In the genomic region with DNA sequence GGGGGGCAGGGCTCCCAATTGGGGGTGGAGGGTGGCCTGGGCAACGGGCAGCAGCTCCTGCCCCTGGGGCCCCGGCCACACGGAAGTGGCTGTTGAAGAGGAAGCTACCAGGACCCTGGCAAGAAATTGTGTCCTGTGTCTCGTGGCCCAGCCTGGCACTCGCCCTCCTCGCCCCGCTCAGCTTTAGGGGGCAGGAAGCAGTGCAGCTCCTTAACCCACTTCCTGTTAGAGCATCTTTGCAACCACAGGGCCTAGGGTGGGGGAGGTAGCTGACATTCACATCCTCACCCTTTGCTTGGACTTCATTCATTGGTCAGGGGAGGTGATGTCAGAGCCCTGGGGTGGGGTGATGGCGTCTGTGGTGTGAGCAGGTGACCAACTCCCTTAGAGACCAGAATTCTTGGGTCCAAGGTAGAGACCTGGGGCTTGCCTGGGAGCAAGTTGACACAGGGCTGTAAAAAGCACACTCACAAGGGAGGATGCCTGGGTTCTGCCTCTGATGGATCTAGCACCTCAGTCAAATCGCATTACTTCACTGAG, we compare ENCODE assay signal across 7 cellular contexts. TPM values are rescaled to one million over a fixed set of nuclear protein-coding genes. Genes with fewer than 3 reads are reported as not detected.
DNase-seq lines count a peak whose midpoint lies in the region; ATAC-seq and TF ChIP-seq lines count a peak whose summit lies in the region.

TSS of gene ARHGAP30 (minus strand) at position 161 of the 540 bp plus-strand sequence. CDS start 267 bp downstream, outside the sequence.

- peak; percentile 87 for ATAC-seq in GM19455 (IDR thresholded peaks at IDR 0.05; ENCODE audit: unreplicated experiment)
- peak; percentile 81 for ATAC-seq in HG03558 (IDR thresholded peaks at IDR 0.05; ENCODE audit: extremely low read depth, unreplicated experiment)
- peak; percentile 80 for ATAC-seq in effector memory CD8-positive, alpha-beta T cell (replicated peaks)
- peak in 1 of 2 donors; percentile 31 for ATAC-seq in gastrocnemius medialis
- peak; percentile 47 for ATAC-seq in aorta (ENCODE audit: low FRiP score)

- DNase-seq in activated CD4-positive, alpha-beta T cell treated with anti-CD3 and anti-CD28 coated beads, Interleukin-2, amount 10 ng/mL, durations not matched to agents 24 days and 14 days = peak; percentile 96
- peak; percentile 75 to 80 (median 77) for DNase-seq in effector memory CD8-positive, alpha-beta T cell
- DNase-seq in gastrocnemius medialis = peak; percentile 29 to 62
- peak; percentile 81 to 90 for DNase-seq in aorta
- DNase-seq in NCI-H524 (lab: John Stamatoyannopoulos, UW) = no peak

- peak within 1 kb of the TSS; percentile 99 for H3K4me3 Mint-ChIP-seq in activated CD4-positive, alpha-beta T cell treated with anti-CD3 and anti-CD28 coated beads, Interleukin-2, amount 10 ng/mL, durations not matched to agents 24 days and 14 days
- peak within 1 kb of the TSS; percentile 81 to 92 for H3K4me3 Mint-ChIP-seq in effector memory CD8-positive, alpha-beta T cell

- H3K27me3 ChIP-seq in gastrocnemius medialis (peaks cover 0 to 7% (median 0%) of the 10 kb centered on the region in 3 donors), aorta (ENCODE audit: control insufficient read depth in 1 of 2, insufficient read depth in 2 of 2, low read length in 1 of 2) (no peaks in the 10 kb centered on the region)

- no peak for TF ChIP-seq CTCF in gastrocnemius medialis (IDR thresholded peaks at IDR 0.05 in 4 of 5, conservative IDR thresholded peaks at IDR 0.05 in 1 of 5)

- H3K27me3 Mint-ChIP-seq in activated CD4-positive, alpha-beta T cell treated with anti-CD3 and anti-CD28 coated beads, Interleukin-2, amount 10 ng/mL, durations not matched to agents 24 days and 14 days = no peaks in the 10 kb centered on the region
- no peaks in the 10 kb centered on the region for H3K27me3 Mint-ChIP-seq in effector memory CD8-positive, alpha-beta T cell

- H3K4me1 Mint-ChIP-seq in activated CD4-positive, alpha-beta T cell treated with anti-CD3 and anti-CD28 coated beads, Interleukin-2, amount 10 ng/mL, durations not matched to agents 24 days and 14 days = peaks cover 51% of the 10 kb centered on the region
- peaks cover 35 to 44% of the 10 kb centered on the region in 2 donors for H3K4me1 Mint-ChIP-seq in effector memory CD8-positive, alpha-beta T cell (ENCODE audit: low read depth in 2 of 2)

- peak within 1 kb of the TSS in 1 of 4 donors; percentile 41 for H3K4me3 ChIP-seq in gastrocnemius medialis
- H3K4me3 ChIP-seq in aorta (ENCODE audit: low read length in 2 of 2) = no peak within 1 kb of the TSS

- H3K9me3 ChIP-seq in gastrocnemius medialis (no peaks in the 10 kb centered on the region), aorta (ENCODE audit: control insufficient read depth, low read length) (no peaks in the 10 kb centered on the region)

- H3K36me3 ChIP-seq in gastrocnemius medialis = no peaks in the 10 kb centered on the region
- H3K36me3 ChIP-seq in aorta (ENCODE audit: control insufficient read depth in 1 of 2, insufficient read depth in 2 of 2, low read length in 1 of 2) = no peaks in the 10 kb centered on the region

- H3K27ac Mint-ChIP-seq in activated CD4-positive, alpha-beta T cell treated with anti-CD3 and anti-CD28 coated beads, Interleukin-2, amount 10 ng/mL, durations not matched to agents 24 days and 14 days = peak within 1 kb of the TSS; percentile 97
- peak within 1 kb of the TSS; percentile 91 for H3K27ac Mint-ChIP-seq in effector memory CD8-positive, alpha-beta T cell

- no peaks in the 10 kb centered on the region for H3K9me3 Mint-ChIP-seq in activated CD4-positive, alpha-beta T cell treated with anti-CD3 and anti-CD28 coated beads, Interleukin-2, amount 10 ng/mL, durations not matched to agents 24 days and 14 days
- no peaks in the 10 kb centered on the region for H3K9me3 Mint-ChIP-seq in effector memory CD8-positive, alpha-beta T cell

- WGBS in aorta, 2 donors = 80 to 83% methylated on average over 9 of the region's 9 CpGs

- TF ChIP-seq POLR2A in gastrocnemius medialis (IDR thresholded peaks at IDR 0.05) = peak in 1 of 2 donors; percentile 25

- peaks cover 21% of the 10 kb centered on the region for H3K36me3 Mint-ChIP-seq in activated CD4-positive, alpha-beta T cell treated with anti-CD3 and anti-CD28 coated beads, Interleukin-2, amount 10 ng/mL, durations not matched to agents 24 days and 14 days (ENCODE audit: low read depth)
- peaks cover 39% of the 10 kb centered on the region for H3K36me3 Mint-ChIP-seq in effector memory CD8-positive, alpha-beta T cell (ENCODE audit: insufficient read depth)

- H3K4me1 ChIP-seq in gastrocnemius medialis = no peaks in the 10 kb centered on the region
- no peaks in the 10 kb centered on the region for H3K4me1 ChIP-seq in aorta (ENCODE audit: control insufficient read depth in 1 of 2, insufficient read depth in 2 of 2, low read length in 2 of 2)

- H3K27ac ChIP-seq in gastrocnemius medialis (peak within 1 kb of the TSS in 2 of 4 donors; percentile 9 to 34), aorta (ENCODE audit: low read depth in 1 of 2, low read length in 2 of 2) (no peak within 1 kb of the TSS)

- in situ Hi-C loops in gastrocnemius medialis (cut with MboI; ENCODE audit: low sequenced_read_pairs in 4 of 4) = no loop called here

- intact Hi-C loops in activated CD4-positive, alpha-beta T cell treated with anti-CD3 and anti-CD28 coated beads, Interleukin-2, amount 10 ng/mL, durations not matched to agents 24 days and 14 days (cut with micrococcal nuclease) = loop anchor here (1.0 to 5.0 kb wide), 2 partner anchors 22 to 62 kb away; partner anchors contain the start of gene DEDD
- intact Hi-C loops in gastrocnemius medialis (cut with DNase I; ENCODE audit: low total_unique reads) = no loop called here
- intact Hi-C loops in aorta (cut with DNase I) = no loop called here

RNA-seq across cellular contexts. Expression of gene ARHGAP30, which starts in this region (rescaled TPM):
- total RNA-seq in activated CD4-positive, alpha-beta T cell treated with anti-CD3 and anti-CD28 coated beads, Interleukin-2, amount 10 ng/mL, durations not matched to agents 24 days and 14 days = 134 and 139 TPM in 2 replicates
- total RNA-seq in gastrocnemius medialis = 1 to 10 TPM in 2 of 4 donors, under 1 TPM in 2; 0.61 to 1.6 (median 1.0) TPM
- 10 to 100 TPM; 14.7 to 20.5 TPM for total RNA-seq in aorta
- 10 to 100 TPM in 1 of 2 donors, 1 to 10 TPM in 1; 1.3 to 12.1 TPM for polyA plus RNA-seq in aorta

Comparison
In these comparisons a context has a peak if more than half of its experiments do, and no peak if none do; other contexts are left out.
1. RNA of gene ARHGAP30 (total RNA-seq): 134 to 139 TPM in activated CD4-positive, alpha-beta T cell treated with anti-CD3 and anti-CD28 coated beads, Interleukin-2, amount 10 ng/mL, durations not matched to agents 24 days and 14 days and 14.7 to 20.5 TPM in aorta; 0.61 to 1.6 TPM in gastrocnemius medialis; every median in the first group is over 4 times any median in the second.
2. DNase-seq: peak in activated CD4-positive, alpha-beta T cell treated with anti-CD3 and anti-CD28 coated beads, Interleukin-2, amount 10 ng/mL, durations not matched to agents 24 days and 14 days (single experiment), effector memory CD8-positive, alpha-beta T cell (3 of 3), gastrocnemius medialis (2 of 2) and aorta (2 of 2); none in NCI-H524 (0 of 2).